8 cellular contexts compared by ENCODE assay signal in genomic region chr16:70454221-70455034, GRCh38. TPM values are rescaled to one million over a fixed set of nuclear protein-coding genes. Genes with fewer than 3 reads are reported as not detected.
DNase-seq lines count a peak whose midpoint lies in the region; ATAC-seq lines count a peak whose summit lies in the region.

Gene FCSK (plus strand): TSS chr16:70454595. CDS start chr16:70463191, 8,596 bp downstream.

- ATAC-seq in GM18909 (IDR thresholded peaks at IDR 0.05; ENCODE audit: poor library complexity, unreplicated experiment) (peak; percentile 81), HG03139 (IDR thresholded peaks at IDR 0.05; ENCODE audit: unreplicated experiment) (peak; percentile 78)

- peak; percentile 84 for DNase-seq in AG20443 (ENCODE audit: low spot score)
- DNase-seq in NCI-H82 treated with DMSO at 0.1 percent for 48 hours (lab: John Stamatoyannopoulos, UW; ENCODE audit: unreplicated experiment): peak; percentile 44
- peak; percentile 17 for DNase-seq in activated CD8-positive, alpha-beta memory T cell treated with anti-CD3 and anti-CD28 coated beads, Interleukin-2, amount 50 U/mL, for 1 hour (ENCODE audit: extremely low read depth)
- peak; percentile 93 for DNase-seq in epidermal melanocyte (ENCODE audit: insufficient read length, low spot score)
- DNase-seq in stimulated activated CD8-positive, alpha-beta memory T cell treated with anti-CD3 and anti-CD28 coated beads, Interleukin-4, amount 100 ng/mL, for 1 hour (ENCODE audit: low read depth in 2 of 2, low spot score in 1 of 2): peak; percentile 41 to 46

- H3K9me3 ChIP-seq in mononuclear cell (ENCODE audit: low read depth, low read length): no peaks in the 10 kb centered on the region

- peak within 1 kb of the TSS; percentile 86 for H3K4me3 ChIP-seq in mononuclear cell (ENCODE audit: low read length)

- peaks cover 20% of the 10 kb centered on the region for H3K4me1 ChIP-seq in mononuclear cell (ENCODE audit: insufficient read depth, low read length)

- no peaks in the 10 kb centered on the region for H3K27me3 ChIP-seq in mononuclear cell (ENCODE audit: insufficient read depth, low read length)

RNA-seq across cellular contexts. Expression of gene FCSK, which starts in this region (rescaled TPM):
- 9.2 TPM for total RNA-seq in mononuclear cell

Comparison
In these comparisons a context has a peak if more than half of its experiments do, and no peak if none do; other contexts are left out.
1. Peak in every context shown above with its lines: DNase-seq, ATAC-seq and H3K4me3 ChIP-seq.
2. DNase-seq: peak in every context shown above with its lines; median percentile 93 in epidermal melanocyte; 84 in AG20443; 44 in NCI-H82 treated with DMSO at 0.1 percent for 48 hours; 44 in stimulated activated CD8-positive, alpha-beta memory T cell treated with anti-CD3 and anti-CD28 coated beads, Interleukin-4, amount 100 ng/mL, for 1 hour; 17 in activated CD8-positive, alpha-beta memory T cell treated with anti-CD3 and anti-CD28 coated beads, Interleukin-2, amount 50 U/mL, for 1 hour.